1 cellular context compared by ENCODE assay signal in genomic region chr17:802901-803881, GRCh38.
TF ChIP-seq lines count a peak whose summit lies in the region.

No MANE protein-coding gene starts in this region.

TF ChIP-seq in H1, 55 proteins besides CTCF, POLR2A, EP300 and RAD21:
- no peak for TF ChIP-seq EZH2 (IDR thresholded peaks at IDR 0.05; ENCODE audit: low read depth, low read length, severe bottlenecking)
- TF ChIP-seq KDM5A (IDR thresholded peaks at IDR 0.05; ENCODE audit: low read length), result no peak
- no peak for TF ChIP-seq GTF2F1 (IDR thresholded peaks at IDR 0.05; ENCODE audit: borderline replicate concordance, low read depth, low read length)
